Comparison of ENCODE assay signal across 26 cellular contexts in genomic region chr7:3080106-3080505, GRCh38.
"Had no signal": no experiment of that assay in that cellular context is flagged by ENCODE, and none has a peak within 500 bp of the region (broad histone marks: within the 10 kb centered on the region; RNA-seq: fewer than 3 reads in every experiment).

No MANE protein-coding gene starts in this region.

- H3K27ac ChIP-seq: breast epithelium, colonic mucosa, esophagus muscularis mucosa, hepatocyte, left ventricle myocardium inferior, pancreas, psoas muscle, right atrium auricular region, tibial nerve had no signal

- H3K4me1 ChIP-seq: breast epithelium, colonic mucosa, esophagus muscularis mucosa, left ventricle myocardium inferior, pancreas, psoas muscle, right atrium auricular region, tibial nerve had no signal

- DNase-seq: activated B cell treated with CpG ODN at 0.5 μM for 24 hours; activated CD4-positive, alpha-beta T cell treated with anti-CD3 and anti-CD28 coated beads for 36 hours; activated CD4-positive, alpha-beta T cell treated with anti-CD3 and anti-CD28 coated beads, Interleukin-2, amount 50 U/mL, for 4 hours; activated CD8-positive, alpha-beta memory T cell treated with anti-CD3 and anti-CD28 coated beads, Interleukin-2, amount 50 U/mL, for 48 hours; activated naive CD4-positive, alpha-beta T cell; activated T-cell treated with anti-CD3 and anti-CD28 coated beads, Interleukin-2, amount 50 U/mL, for 4 hours; amniotic stem cell; colonic mucosa; glutamatergic neuron; immature natural killer cell; kidney glomerular epithelial cell; left ventricle myocardium inferior; pancreas; psoas muscle; stimulated activated CD4-positive, alpha-beta T cell treated with anti-CD3 and anti-CD28 coated beads, Interleukin-4, amount 100 ng/mL, for 4 hours; stimulated activated naive CD8-positive, alpha-beta T cell treated with anti-CD3 and anti-CD28 coated beads, Interleukin-15, amount 100 ng/mL, for 72 hours; T-helper 9 cell had no signal

- ATAC-seq: activated CD4-positive, alpha-beta T cell treated with anti-CD3 and anti-CD28 coated beads for 36 hours; activated T-cell treated with anti-CD3 and anti-CD28 coated beads, Interleukin-2, amount 50 U/mL, for 4 hours; natural killer cell treated with Interleukin-12 subunit alpha and Interleukin-12 subunit beta and Interleukin-15 and Interleukin-18, amount 100 ng/mL, for 72 hours; pancreas; psoas muscle; stimulated activated naive CD8-positive, alpha-beta T cell treated with anti-CD3 and anti-CD28 coated beads, Interleukin-15, amount 100 ng/mL, for 72 hours had no signal

- FAIRE-seq: frontal cortex, pancreas had no signal

- H3K4me1 Mint-ChIP-seq: activated CD4-positive, alpha-beta T cell treated with anti-CD3 and anti-CD28 coated beads for 36 hours; stimulated activated naive CD8-positive, alpha-beta T cell treated with anti-CD3 and anti-CD28 coated beads, Interleukin-15, amount 100 ng/mL, for 72 hours had no signal

- H3K4me3 ChIP-seq: breast epithelium, colonic mucosa, esophagus muscularis mucosa, hepatocyte, left ventricle myocardium inferior, pancreas, psoas muscle, right atrium auricular region, tibial nerve had no signal

- H2AFZ ChIP-seq: hepatocyte had no signal

- H3K9me3 ChIP-seq: colonic mucosa, pancreas had no signal

- H3K27me3 Mint-ChIP-seq: activated B cell treated with CpG ODN at 0.5 μM for 24 hours; activated CD4-positive, alpha-beta T cell treated with anti-CD3 and anti-CD28 coated beads for 36 hours; activated naive CD8-positive, alpha-beta T cell; natural killer cell treated with Interleukin-12 subunit alpha and Interleukin-12 subunit beta and Interleukin-15 and Interleukin-18, amount 100 ng/mL, for 72 hours; stimulated activated naive CD8-positive, alpha-beta T cell treated with anti-CD3 and anti-CD28 coated beads, Interleukin-15, amount 100 ng/mL, for 72 hours had no signal

- H3K36me3 ChIP-seq: breast epithelium, colonic mucosa, esophagus muscularis mucosa, left ventricle myocardium inferior, pancreas, right atrium auricular region, tibial nerve had no signal

- H3K36me3 Mint-ChIP-seq: activated naive CD8-positive, alpha-beta T cell; natural killer cell treated with Interleukin-12 subunit alpha and Interleukin-12 subunit beta and Interleukin-15 and Interleukin-18, amount 100 ng/mL, for 72 hours had no signal

- H3K9me3 Mint-ChIP-seq: activated T-cell treated with anti-CD3 and anti-CD28 coated beads, Interleukin-2, amount 50 U/mL, for 4 hours; immature natural killer cell; natural killer cell treated with Interleukin-12 subunit alpha and Interleukin-12 subunit beta and Interleukin-15 and Interleukin-18, amount 100 ng/mL, for 72 hours had no signal

- H3K4me3 Mint-ChIP-seq: activated B cell treated with CpG ODN at 0.5 μM for 24 hours; activated CD4-positive, alpha-beta T cell treated with anti-CD3 and anti-CD28 coated beads for 36 hours; activated naive CD8-positive, alpha-beta T cell; activated T-cell treated with anti-CD3 and anti-CD28 coated beads, Interleukin-2, amount 50 U/mL, for 4 hours; immature natural killer cell; natural killer cell treated with Interleukin-12 subunit alpha and Interleukin-12 subunit beta and Interleukin-15 and Interleukin-18, amount 100 ng/mL, for 72 hours; stimulated activated naive CD8-positive, alpha-beta T cell treated with anti-CD3 and anti-CD28 coated beads, Interleukin-15, amount 100 ng/mL, for 72 hours had no signal

- H3K27ac Mint-ChIP-seq: activated B cell treated with CpG ODN at 0.5 μM for 24 hours; activated CD4-positive, alpha-beta T cell treated with anti-CD3 and anti-CD28 coated beads for 36 hours; activated naive CD8-positive, alpha-beta T cell; activated T-helper 2 cell treated with anti-CD3 and anti-CD28 coated beads, Interferon-gamma antibody, Interleukin-2, Interleukin-4, amounts not matched to agents 10 μg/mL and 5 μg/mL and 100 μg/mL, durations not matched to agents 14 hours and 24 hours and 36 hours; stimulated activated naive CD8-positive, alpha-beta T cell treated with anti-CD3 and anti-CD28 coated beads, Interleukin-15, amount 100 ng/mL, for 72 hours had no signal

- H3K4me2 ChIP-seq: hepatocyte had no signal

- H3K79me2 ChIP-seq: hepatocyte had no signal

- H3K27me3 ChIP-seq: breast epithelium, colonic mucosa, hepatocyte, pancreas, right atrium auricular region, tibial nerve had no signal
